Comparison of ENCODE assay signal across 9 cellular contexts in the genomic region with DNA sequence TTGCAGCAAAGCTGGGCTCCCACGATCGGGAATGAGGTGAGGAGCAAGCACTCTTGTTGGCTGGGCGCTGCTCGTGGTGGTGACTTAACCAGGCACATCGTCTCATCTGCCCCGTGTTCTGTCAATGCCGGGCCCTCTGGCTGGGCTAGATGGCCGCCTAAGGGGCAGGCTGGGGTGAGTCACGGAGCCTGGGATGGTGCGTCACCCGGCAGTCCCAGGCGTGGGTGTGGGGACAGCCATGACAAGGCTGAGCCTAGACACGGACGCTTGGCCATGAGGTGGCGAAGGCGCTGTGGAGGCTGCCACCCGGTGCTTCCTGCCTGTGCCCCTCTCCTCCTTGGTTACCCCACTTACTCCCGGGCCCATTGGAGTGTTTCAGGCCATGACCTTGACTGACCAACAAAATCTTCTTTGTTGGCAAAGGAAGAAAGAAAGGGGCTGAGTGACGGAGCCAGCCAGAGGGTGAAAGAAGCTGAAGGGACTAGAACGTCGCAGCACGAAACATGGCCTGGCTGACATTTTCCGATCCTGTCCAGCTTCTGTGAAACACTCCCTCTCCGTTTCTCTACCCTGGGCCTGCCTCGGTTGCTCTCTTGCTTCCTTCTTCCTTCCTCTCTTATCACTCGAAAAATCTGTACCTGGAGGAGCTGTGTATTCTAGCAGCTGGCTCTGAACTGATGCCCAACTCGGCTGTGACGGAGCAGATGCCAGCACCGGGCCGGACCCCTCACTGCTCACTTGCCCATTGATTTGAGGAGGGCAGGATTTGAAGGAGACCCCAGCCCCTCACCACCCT. TPM values are rescaled to one million over a fixed set of nuclear protein-coding genes. Genes with fewer than 3 reads are reported as not detected.
A peak's percentile ranks its signal among the peaks of the same experiment; 100 is the strongest.
DNase-seq lines count a peak whose midpoint lies in the region; ATAC-seq and TF ChIP-seq lines count a peak whose summit lies in the region.
"Had no signal": no experiment of that assay in that cellular context is flagged by ENCODE, and none has a peak within 500 bp of the region (broad histone marks: within the 10 kb centered on the region; RNA-seq: fewer than 3 reads in every experiment).

No MANE protein-coding gene starts in this region.

- 74 to 89% methylated on average over 13 to 14 of the region's 30 CpGs for WGBS in esophagus squamous epithelium, 2 donors

- no peaks in the 10 kb centered on the region for H3K9me2 ChIP-seq in Karpas-422 (replicated peaks; ENCODE audit: insufficient read depth, low read length)

- H3K79me2 ChIP-seq in Karpas-422 (ENCODE audit: low read length), result no peaks in the 10 kb centered on the region

- H3K4me3 ChIP-seq in Karpas-422 (ENCODE audit: low read length), result no peak overlapping the region
- peak overlapping the region in 3 of 4 donors; percentile 24 to 47 (median 36) for H3K4me3 ChIP-seq in esophagus squamous epithelium

- H4K20me1 ChIP-seq in Karpas-422 (ENCODE audit: insufficient read depth, low read depth, low read length), result no peaks in the 10 kb centered on the region

- TF ChIP-seq POLR2A in esophagus squamous epithelium (IDR thresholded peaks at IDR 0.05), result no peak

- peaks cover 10% of the 10 kb centered on the region for H3K4me1 ChIP-seq in Karpas-422 (ENCODE audit: low read length)
- H3K4me1 ChIP-seq in esophagus squamous epithelium, result no peaks in the 10 kb centered on the region
- H3K4me1 ChIP-seq: heart left ventricle had no signal

- H3K27ac ChIP-seq in Karpas-422 (ENCODE audit: low read length), result no peak overlapping the region
- H3K27ac ChIP-seq in esophagus squamous epithelium, result peak overlapping the region in 3 of 4 donors; percentile 41 to 69 (median 55)

- DNase-seq in Karpas-422 (no peak), esophagus squamous epithelium (lab: John Stamatoyannopoulos, UW) (no peak), AG08396 (ENCODE audit: low spot score) (no peak), NCI-H2171 treated with DMSO at 0.1 percent for 48 hours (lab: John Stamatoyannopoulos, UW) (no peak)
- DNase-seq in activated CD8-positive, alpha-beta memory T cell treated with anti-CD3 and anti-CD28 coated beads for 24 hours, result peak; percentile 94
- DNase-seq in stimulated activated CD8-positive, alpha-beta memory T cell treated with anti-CD3 and anti-CD28 coated beads, Interleukin-2, amount 100 ng/mL, for 1 hour (ENCODE audit: low read depth in 2 of 2), result peak; percentile 78 to 79
- DNase-seq: heart left ventricle had no signal

- intact Hi-C loops in esophagus squamous epithelium (cut with DNase I), result no loop called here

- H3K36me3 ChIP-seq in Karpas-422 (ENCODE audit: insufficient read depth, low read length), result no peaks in the 10 kb centered on the region
- no peaks in the 10 kb centered on the region for H3K36me3 ChIP-seq in esophagus squamous epithelium
- H3K36me3 ChIP-seq: heart left ventricle had no signal

- ATAC-seq in HG03521 (IDR thresholded peaks at IDR 0.05; ENCODE audit: unreplicated experiment) (no peak), GM21528 (IDR thresholded peaks at IDR 0.05; ENCODE audit: low FRiP score, unreplicated experiment) (no peak)

- H3K4me2 ChIP-seq in Karpas-422 (ENCODE audit: low read depth, low read length, poor library complexity, severe bottlenecking), result no peak overlapping the region

- H3K27me3 ChIP-seq in Karpas-422 (ENCODE audit: low read length) (no peaks in the 10 kb centered on the region), esophagus squamous epithelium (peaks cover 0 to 3% (median 0%) of the 10 kb centered on the region in 4 donors)

- H3K9me3 ChIP-seq in Karpas-422 (ENCODE audit: low read length) (no peaks in the 10 kb centered on the region), esophagus squamous epithelium (no peaks in the 10 kb centered on the region)

- H2AFZ ChIP-seq in Karpas-422 (ENCODE audit: low read length), result peak overlapping the region; percentile 63; the same call in 1 of the 2 replicates

- TF ChIP-seq CTCF in esophagus squamous epithelium (IDR thresholded peaks at IDR 0.05), result no peak

- no peak overlapping the region for H3K9ac ChIP-seq in Karpas-422 (ENCODE audit: low read length)

RNA-seq across cellular contexts. Expression of a gene that starts 0.6 kb away (rescaled TPM):
- total RNA-seq in Karpas-422 (2014; rRNA removed; shearing (Covaris generic); ENCODE audit: low replicate concordance), result 41.3 and 56.1 TPM in 2 replicates
- 1 to 10 TPM in 3 of 4 donors, under 1 TPM in 1; 0.68 to 3.5 (median 3.1) TPM for total RNA-seq in esophagus squamous epithelium

RNA-seq across cellular contexts. Expression of a gene that starts 35.8 kb away (rescaled TPM):
- 51.1 and 102 TPM in 2 replicates for total RNA-seq in Karpas-422 (2014; rRNA removed; shearing (Covaris generic); ENCODE audit: low replicate concordance)
- total RNA-seq in esophagus squamous epithelium, result 100 to 1,000 TPM; 110 to 203 (median 175) TPM

Comparison
In these comparisons a context has a peak if more than half of its experiments do, and no peak if none do; other contexts are left out.
1. DNase-seq: peak in activated CD8-positive, alpha-beta memory T cell treated with anti-CD3 and anti-CD28 coated beads for 24 hours (single experiment) and stimulated activated CD8-positive, alpha-beta memory T cell treated with anti-CD3 and anti-CD28 coated beads, Interleukin-2, amount 100 ng/mL, for 1 hour (2 of 2); none in Karpas-422 (single experiment), esophagus squamous epithelium (single experiment), AG08396 (single experiment) and NCI-H2171 treated with DMSO at 0.1 percent for 48 hours (single experiment).